Comparison of ENCODE assay signal across 15 cellular contexts in genomic region chr10:33240931-33241330, GRCh38.
DNase-seq lines count a peak whose midpoint lies in the region; ATAC-seq and TF ChIP-seq lines count a peak whose summit lies in the region.
"Had no signal": no experiment of that assay in that cellular context is flagged by ENCODE, and none has a peak within 500 bp of the region (broad histone marks: within the 10 kb centered on the region; RNA-seq: fewer than 3 reads in every experiment).

No MANE protein-coding gene starts in this region.

- no peak for TF ChIP-seq RAD21 in SK-N-SH (IDR thresholded peaks at IDR 0.05; ENCODE audit: low read length)

- H3F3A ChIP-seq in SK-N-SH (replicated peaks; ENCODE audit: insufficient read depth) (peaks cover 43% of the 10 kb centered on the region), PC-9 (ENCODE audit: insufficient read depth, low read depth) (peaks cover 39% of the 10 kb centered on the region)

- TF ChIP-seq CTCF in SK-N-SH (IDR thresholded peaks at IDR 0.05) = no peak
- no peak for TF ChIP-seq CTCF in PC-9 (conservative IDR thresholded peaks at IDR 0.05)

- POLR2A ChIA-PET in SK-N-SH (lab: Yijun Ruan, JAX) (no interaction called here), PC-9 (lab: Charles Lee; ENCODE audit: unreplicated experiment) (interaction anchor here (0.5 kb wide), 1 partner anchor 32 kb away, joined by 18 read pairs; no protein-coding TSS in a partner anchor)

- H3K4me2 ChIP-seq in SK-N-SH (no peak overlapping the region), PC-9 (no peak overlapping the region)

- H2AFZ ChIP-seq in SK-N-SH (ENCODE audit: low read depth) (no peak overlapping the region), PC-9 (no peak overlapping the region)

- no peaks in the 10 kb centered on the region for H3K27me3 ChIP-seq in SK-N-SH (ENCODE audit: insufficient read depth)
- H3K27me3 ChIP-seq in PC-9 (ENCODE audit: insufficient read depth, low read depth) = no peaks in the 10 kb centered on the region
- H3K27me3 ChIP-seq: breast epithelium, Peyer's patch, transverse colon had no signal

- no peak overlapping the region for H3K4me3 Mint-ChIP-seq in activated T-cell treated with anti-CD3 and anti-CD28 coated beads, Interleukin-2, amount 50 U/mL, for 24 hours

- H3K4me3 ChIP-seq in SK-N-SH (ENCODE audit: low read depth in 2 of 2, low read length in 1 of 2) = no peak overlapping the region
- no peak overlapping the region for H3K4me3 ChIP-seq in PC-9
- H3K4me3 ChIP-seq: breast epithelium, Peyer's patch, transverse colon had no signal

- H3K36me3 ChIP-seq in SK-N-SH (replicated peaks in 1 of 2; ENCODE audit: control insufficient read depth in 1 of 2, insufficient read depth in 2 of 2, low read length in 1 of 2) (peaks cover 9 to 57% of the 10 kb centered on the region in 2 experiments), PC-9 (ENCODE audit: low read depth) (peaks cover 13% of the 10 kb centered on the region)
- H3K36me3 ChIP-seq: breast epithelium, Peyer's patch, transverse colon had no signal

- H3K36me3 Mint-ChIP-seq in activated T-cell treated with anti-CD3 and anti-CD28 coated beads, Interleukin-2, amount 50 U/mL, for 24 hours (ENCODE audit: low read depth) = no peaks in the 10 kb centered on the region

- H3K27me3 Mint-ChIP-seq in activated T-cell treated with anti-CD3 and anti-CD28 coated beads, Interleukin-2, amount 50 U/mL, for 24 hours = no peaks in the 10 kb centered on the region

- 66% methylated on average over 2 of the region's 2 CpGs for WGBS in SK-N-SH (ENCODE audit: low lambda C conversion rate)

- no peak for ATAC-seq in SK-N-SH treated with all-trans-retinoic acid at 6 μM for 48 hours
- ATAC-seq in HG02938 (IDR thresholded peaks at IDR 0.05; ENCODE audit: unreplicated experiment) = no peak

- no TSS peak for BruUV-seq in PC-9 (replicated peaks; lab: Mats Ljungman, UMichigan)

- peaks cover 38% of the 10 kb centered on the region for H3K79me2 ChIP-seq in SK-N-SH (ENCODE audit: insufficient read depth)
- H3K79me2 ChIP-seq in PC-9 (ENCODE audit: low read depth) = peaks cover 5% of the 10 kb centered on the region; the same call in 1 of the 2 replicates

- DNase-seq in SK-N-SH (no peak), PC-9 (no peak), fibroblast of peridontal ligament (ENCODE audit: extremely low read depth) (peak; percentile 94), stromal cell of bone marrow (ENCODE audit: low read depth) (peak; percentile 37), NCI-H446 treated with DMSO at 0.1 percent for 48 hours (lab: John Stamatoyannopoulos, UW) (no peak)
- DNase-seq in activated T-cell treated with anti-CD3 and anti-CD28 coated beads, Interleukin-2, amount 50 U/mL, for 24 hours = no peak
- DNase-seq: activated CD8-positive, alpha-beta memory T cell treated with anti-CD3 and anti-CD28 coated beads for 24 hours; activated gamma-delta T cell; AML-193; Peyer's patch; stimulated activated CD4-positive, alpha-beta T cell treated with anti-CD3 and anti-CD28 coated beads, Interleukin-15, amount 100 ng/mL, for 24 hours; transverse colon had no signal

- CTCF ChIA-PET in SK-N-SH (lab: Yijun Ruan, JAX) (interaction anchor here (1.0 to 1.3 kb wide), 2 partner anchors 8 to 11 kb away, joined by 3 read pairs; no protein-coding TSS in a partner anchor), PC-9 (lab: Charles Lee) (no interaction called here)

- H4K20me1 ChIP-seq in SK-N-SH (ENCODE audit: insufficient read depth) (no peaks in the 10 kb centered on the region), PC-9 (ENCODE audit: insufficient read depth) (no peaks in the 10 kb centered on the region)

- no peak for TF ChIP-seq EP300 in SK-N-SH (IDR thresholded peaks at IDR 0.05; ENCODE audit: borderline replicate concordance in 1 of 2, low read depth in 1 of 2, low read length in 1 of 2)

- H3K9me2 ChIP-seq in SK-N-SH (no peaks in the 10 kb centered on the region), PC-9 (ENCODE audit: insufficient read depth) (no peaks in the 10 kb centered on the region)

- no peaks in the 10 kb centered on the region for H3K9me3 Mint-ChIP-seq in activated T-cell treated with anti-CD3 and anti-CD28 coated beads, Interleukin-2, amount 50 U/mL, for 24 hours

- H3K9ac ChIP-seq in SK-N-SH = no peak overlapping the region

- no peak overlapping the region for H3K27ac Mint-ChIP-seq in activated T-cell treated with anti-CD3 and anti-CD28 coated beads, Interleukin-2, amount 50 U/mL, for 24 hours

- peak overlapping the region; percentile 58 to 92 for H3K27ac ChIP-seq in SK-N-SH (ENCODE audit: low read depth in 2 of 2, low read length in 1 of 2)
- H3K27ac ChIP-seq in PC-9 = peak overlapping the region; percentile 89
- H3K27ac ChIP-seq: breast epithelium, Peyer's patch, transverse colon had no signal

- H3K4me1 ChIP-seq in SK-N-SH (ENCODE audit: control insufficient read depth in 1 of 2, insufficient read depth in 2 of 2, low read depth in 1 of 2, low read length in 1 of 2) = peaks cover 0 to 50% of the 10 kb centered on the region in 2 experiments; a peak in 3 of 4 replicates
- peaks cover 56% of the 10 kb centered on the region for H3K4me1 ChIP-seq in PC-9 (replicated peaks; ENCODE audit: insufficient read depth)
- H3K4me1 ChIP-seq: breast epithelium, Peyer's patch had no signal

- H3K9me3 ChIP-seq in SK-N-SH = no peaks in the 10 kb centered on the region
- H3K9me3 ChIP-seq in PC-9 (ENCODE audit: insufficient read depth, low read depth) = no peaks in the 10 kb centered on the region; the same call in 1 of the 2 replicates
- H3K9me3 ChIP-seq: breast epithelium, Peyer's patch, transverse colon had no signal

- peaks cover 17% of the 10 kb centered on the region for H3K4me1 Mint-ChIP-seq in activated T-cell treated with anti-CD3 and anti-CD28 coated beads, Interleukin-2, amount 50 U/mL, for 24 hours (ENCODE audit: low read depth)

- intact Hi-C loops in PC-9 (cut with micrococcal nuclease; ENCODE audit: unreplicated experiment) = no loop called here

TF ChIP-seq in SK-N-SH, 30 proteins besides CTCF, POLR2A, EP300 and RAD21:
- no peak for TF ChIP-seq JUND (IDR thresholded peaks at IDR 0.05)

TF ChIP-seq in SK-N-SH treated with all-trans-retinoic acid at 6 μM for 48 hours, 23 proteins besides CTCF, POLR2A, EP300 and RAD21:
- TF ChIP-seq, protein P1, sequence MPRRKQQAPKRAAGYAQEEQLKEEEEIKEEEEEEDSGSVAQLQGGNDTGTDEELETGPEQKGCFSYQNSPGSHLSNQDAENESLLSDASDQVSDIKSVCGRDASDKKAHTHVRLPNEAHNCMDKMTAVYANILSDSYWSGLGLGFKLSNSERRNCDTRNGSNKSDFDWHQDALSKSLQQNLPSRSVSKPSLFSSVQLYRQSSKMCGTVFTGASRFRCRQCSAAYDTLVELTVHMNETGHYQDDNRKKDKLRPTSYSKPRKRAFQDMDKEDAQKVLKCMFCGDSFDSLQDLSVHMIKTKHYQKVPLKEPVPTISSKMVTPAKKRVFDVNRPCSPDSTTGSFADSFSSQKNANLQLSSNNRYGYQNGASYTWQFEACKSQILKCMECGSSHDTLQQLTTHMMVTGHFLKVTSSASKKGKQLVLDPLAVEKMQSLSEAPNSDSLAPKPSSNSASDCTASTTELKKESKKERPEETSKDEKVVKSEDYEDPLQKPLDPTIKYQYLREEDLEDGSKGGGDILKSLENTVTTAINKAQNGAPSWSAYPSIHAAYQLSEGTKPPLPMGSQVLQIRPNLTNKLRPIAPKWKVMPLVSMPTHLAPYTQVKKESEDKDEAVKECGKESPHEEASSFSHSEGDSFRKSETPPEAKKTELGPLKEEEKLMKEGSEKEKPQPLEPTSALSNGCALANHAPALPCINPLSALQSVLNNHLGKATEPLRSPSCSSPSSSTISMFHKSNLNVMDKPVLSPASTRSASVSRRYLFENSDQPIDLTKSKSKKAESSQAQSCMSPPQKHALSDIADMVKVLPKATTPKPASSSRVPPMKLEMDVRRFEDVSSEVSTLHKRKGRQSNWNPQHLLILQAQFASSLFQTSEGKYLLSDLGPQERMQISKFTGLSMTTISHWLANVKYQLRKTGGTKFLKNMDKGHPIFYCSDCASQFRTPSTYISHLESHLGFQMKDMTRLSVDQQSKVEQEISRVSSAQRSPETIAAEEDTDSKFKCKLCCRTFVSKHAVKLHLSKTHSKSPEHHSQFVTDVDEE (CRISPR knock-in tag; IDR thresholded peaks at IDR 0.05) = no peak
- TF ChIP-seq ZNF8 (CRISPR knock-in tag; IDR thresholded peaks at IDR 0.05) (no peak), ZNF565 (CRISPR knock-in tag; conservative IDR thresholded peaks at IDR 0.05; ENCODE audit: low read depth) (no peak), SNAI2 (CRISPR knock-in tag; IDR thresholded peaks at IDR 0.05) (no peak), ISL1 (CRISPR knock-in tag; IDR thresholded peaks at IDR 0.05) (no peak)
- TF ChIP-seq, protein P2, sequence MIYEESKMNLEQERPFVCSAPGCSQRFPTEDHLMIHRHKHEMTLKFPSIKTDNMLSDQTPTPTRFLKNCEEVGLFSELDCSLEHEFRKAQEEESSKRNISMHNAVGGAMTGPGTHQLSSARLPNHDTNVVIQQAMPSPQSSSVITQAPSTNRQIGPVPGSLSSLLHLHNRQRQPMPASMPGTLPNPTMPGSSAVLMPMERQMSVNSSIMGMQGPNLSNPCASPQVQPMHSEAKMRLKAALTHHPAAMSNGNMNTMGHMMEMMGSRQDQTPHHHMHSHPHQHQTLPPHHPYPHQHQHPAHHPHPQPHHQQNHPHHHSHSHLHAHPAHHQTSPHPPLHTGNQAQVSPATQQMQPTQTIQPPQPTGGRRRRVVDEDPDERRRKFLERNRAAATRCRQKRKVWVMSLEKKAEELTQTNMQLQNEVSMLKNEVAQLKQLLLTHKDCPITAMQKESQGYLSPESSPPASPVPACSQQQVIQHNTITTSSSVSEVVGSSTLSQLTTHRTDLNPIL (CRISPR knock-in tag; IDR thresholded peaks at IDR 0.05; ENCODE audit: low read depth) = no peak

Comparison
In these comparisons a context has a peak if more than half of its experiments do, and no peak if none do; other contexts are left out.
1. DNase-seq: peak in fibroblast of peridontal ligament (single experiment) and stromal cell of bone marrow (single experiment); none in SK-N-SH (single experiment), PC-9 (0 of 2), NCI-H446 treated with DMSO at 0.1 percent for 48 hours (single experiment) and activated T-cell treated with anti-CD3 and anti-CD28 coated beads, Interleukin-2, amount 50 U/mL, for 24 hours (single experiment).